Comparison of ENCODE assay signal across 8 cellular contexts in the genomic region with DNA sequence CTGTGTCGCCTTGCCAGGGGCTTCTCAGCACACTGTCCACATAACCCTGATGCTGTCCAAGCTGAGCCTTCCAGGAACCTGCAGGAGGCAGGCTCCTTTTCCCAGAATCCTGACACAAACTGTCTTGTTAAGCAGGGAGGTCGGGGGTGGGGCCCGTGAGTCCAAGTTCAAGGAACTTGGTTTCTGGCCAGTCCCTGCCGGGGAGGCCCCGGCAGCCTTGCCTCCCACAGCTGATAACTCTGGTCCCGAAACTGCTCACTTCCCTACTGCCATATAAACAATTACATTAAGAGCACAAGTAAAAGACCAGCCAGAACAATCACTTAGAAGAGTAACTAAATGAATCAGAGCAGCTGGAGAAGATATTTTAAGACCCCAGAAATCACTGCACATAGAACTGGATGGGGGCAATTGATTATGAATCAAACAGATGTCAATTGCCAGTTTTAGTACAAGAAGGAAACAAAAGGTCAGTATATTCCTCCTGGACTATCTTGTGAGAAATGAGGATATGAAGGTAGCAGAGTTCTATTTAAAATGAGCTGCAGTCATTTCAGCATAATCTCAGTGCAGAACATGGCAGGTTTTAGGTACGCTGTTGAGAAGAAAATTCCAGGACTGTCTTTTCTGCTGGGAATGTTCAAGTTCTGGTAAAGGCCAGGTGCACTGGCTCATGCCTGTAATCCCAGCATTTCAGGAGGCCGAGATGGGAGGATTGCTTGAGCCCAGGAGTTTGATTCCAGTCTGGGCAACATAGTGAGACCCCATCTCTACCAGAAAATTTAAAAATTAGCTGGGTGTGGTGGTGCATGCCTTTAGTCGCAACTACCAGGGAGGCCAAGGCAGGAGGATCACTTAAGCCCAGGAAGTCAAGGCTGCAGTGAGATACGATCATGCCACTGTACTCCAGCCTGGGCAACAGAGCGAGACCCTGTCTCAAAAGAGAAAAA.
DNase-seq lines count a peak whose midpoint lies in the region; ATAC-seq and TF ChIP-seq lines count a peak whose summit lies in the region.

No MANE protein-coding gene starts in this region.

- no peaks in the 10 kb centered on the region for H3K9me3 Mint-ChIP-seq in CD8-positive, alpha-beta memory T cell

- H3K9me3 ChIP-seq in CD8-positive, alpha-beta memory T cell (ENCODE audit: low read length), result no peaks in the 10 kb centered on the region

- DNase-seq in CD8-positive, alpha-beta memory T cell, result no peak
- DNase-seq in epithelial cell of proximal tubule (ENCODE audit: low read depth) (no peak), pons (ENCODE audit: low spot score) (peak; percentile 40), NCI-H1092 treated with DMSO at 0.1 percent for 48 hours (lab: John Stamatoyannopoulos, UW) (no peak), COLO829 (ENCODE audit: low spot score) (no peak), dedifferentiated amniotic fluid mesenchymal stem cell (ENCODE audit: extremely low spot score) (no peak)

- POLR2A ChIA-PET in CD8-positive, alpha-beta memory T cell (lab: Charles Lee), result no interaction called here

- no peaks in the 10 kb centered on the region for H3K27me3 ChIP-seq in CD8-positive, alpha-beta memory T cell (ENCODE audit: insufficient read depth, low read length, poor library complexity, severe bottlenecking)

- H3K27me3 Mint-ChIP-seq in CD8-positive, alpha-beta memory T cell, result no peaks in the 10 kb centered on the region

- no peak overlapping the region for H3K4me3 Mint-ChIP-seq in CD8-positive, alpha-beta memory T cell

- no peak overlapping the region for H3K4me3 ChIP-seq in CD8-positive, alpha-beta memory T cell (ENCODE audit: low read length)
- no peak overlapping the region for H3K4me3 ChIP-seq in epithelial cell of proximal tubule (ENCODE audit: low read depth, low read length)

- H3K36me3 Mint-ChIP-seq in CD8-positive, alpha-beta memory T cell, result peaks cover 0 to 52% (median 12%) of the 10 kb centered on the region in 3 donors

- peaks cover 36 to 74% (median 49%) of the 10 kb centered on the region in 3 donors for H3K4me1 Mint-ChIP-seq in CD8-positive, alpha-beta memory T cell

- ATAC-seq in GM21360 (IDR thresholded peaks at IDR 0.05; ENCODE audit: unreplicated experiment) (peak; percentile 94), HG03457 (IDR thresholded peaks at IDR 0.05; ENCODE audit: unreplicated experiment) (peak; percentile 92)

- H3K36me3 ChIP-seq in CD8-positive, alpha-beta memory T cell (ENCODE audit: insufficient read depth, low read length), result peaks cover 6% of the 10 kb centered on the region

- H3K27ac Mint-ChIP-seq in CD8-positive, alpha-beta memory T cell, result peak overlapping the region in 5 of 8 donors; percentile 7 to 74 (median 12)

- CTCF ChIA-PET in CD8-positive, alpha-beta memory T cell (lab: Charles Lee), result interaction anchor here (0.6 to 1.7 kb wide), 2 partner anchors 52 to 168 kb away, joined by 3 to 4 read pairs; no protein-coding TSS in a partner anchor

- peak; percentile 33 for TF ChIP-seq CTCF in epithelial cell of proximal tubule (conservative IDR thresholded peaks at IDR 0.05; ENCODE audit: low read depth, low read length)

- H3K27ac ChIP-seq in CD8-positive, alpha-beta memory T cell (ENCODE audit: low read depth, low read length), result no peak overlapping the region

- peaks cover 5% of the 10 kb centered on the region for H3K4me1 ChIP-seq in CD8-positive, alpha-beta memory T cell (ENCODE audit: insufficient read depth, low read length)
